In the genomic region with DNA sequence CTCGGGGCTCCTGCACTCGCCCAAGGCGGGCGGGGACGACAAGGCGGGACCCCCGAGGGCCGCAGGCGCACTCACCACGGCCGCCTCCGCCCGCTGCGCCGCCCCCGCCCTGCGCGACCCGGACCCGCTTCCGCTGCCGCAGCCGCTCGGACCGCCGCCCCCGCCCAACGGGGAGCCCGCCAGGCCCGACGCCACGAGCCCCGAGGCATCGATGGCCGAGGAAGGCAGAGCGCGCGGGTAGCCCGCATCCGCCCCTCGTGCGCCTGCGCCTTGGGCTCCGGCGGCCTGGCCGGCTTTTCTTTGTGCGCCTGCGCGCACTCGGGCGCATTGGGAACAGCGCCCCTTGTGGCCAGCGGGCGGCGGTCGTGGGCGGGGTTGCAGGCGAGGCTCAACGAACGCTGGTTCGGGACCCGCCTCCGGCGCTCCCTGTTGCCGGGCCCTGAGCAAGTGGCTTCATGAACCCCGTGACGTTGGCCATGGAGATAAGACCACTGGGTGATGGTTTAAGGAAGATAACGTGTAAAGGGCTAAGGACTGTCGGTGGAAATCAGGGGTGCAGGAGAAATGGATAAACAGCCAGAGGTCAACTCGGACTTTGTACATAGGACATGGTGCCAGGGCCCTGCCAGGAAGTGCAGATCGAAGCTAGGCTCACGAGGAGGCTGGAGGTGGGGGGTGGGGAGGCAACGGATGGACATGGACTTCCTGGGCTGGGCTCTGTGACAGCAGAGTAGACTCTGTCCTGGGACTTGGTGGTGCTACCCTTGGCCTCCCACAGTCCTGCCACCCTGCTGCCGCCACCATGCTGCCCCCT, we compare ENCODE assay signal across 8 cellular contexts. TPM values are rescaled to one million over a fixed set of nuclear protein-coding genes. Genes with fewer than 3 reads are reported as not detected.
A peak's percentile ranks its signal among the peaks of the same experiment; 100 is the strongest.
DNase-seq lines count a peak whose midpoint lies in the region; ATAC-seq and TF ChIP-seq lines count a peak whose summit lies in the region.

A gene (plus strand): TSS at position 725 of the 814 bp plus-strand sequence. CDS start 78 bp downstream, at position 803.
A gene with protein sequence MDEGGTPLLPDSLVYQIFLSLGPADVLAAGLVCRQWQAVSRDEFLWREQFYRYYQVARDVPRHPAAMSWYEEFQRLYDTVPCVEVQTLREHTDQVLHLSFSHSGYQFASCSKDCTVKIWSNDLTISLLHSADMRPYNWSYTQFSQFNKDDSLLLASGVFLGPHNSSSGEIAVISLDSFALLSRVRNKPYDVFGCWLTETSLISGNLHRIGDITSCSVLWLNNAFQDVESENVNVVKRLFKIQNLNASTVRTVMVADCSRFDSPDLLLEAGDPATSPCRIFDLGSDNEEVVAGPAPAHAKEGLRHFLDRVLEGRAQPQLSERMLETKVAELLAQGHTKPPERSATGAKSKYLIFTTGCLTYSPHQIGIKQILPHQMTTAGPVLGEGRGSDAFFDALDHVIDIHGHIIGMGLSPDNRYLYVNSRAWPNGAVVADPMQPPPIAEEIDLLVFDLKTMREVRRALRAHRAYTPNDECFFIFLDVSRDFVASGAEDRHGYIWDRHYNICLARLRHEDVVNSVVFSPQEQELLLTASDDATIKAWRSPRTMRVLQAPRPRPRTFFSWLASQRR (minus strand): TSS at position 220 of the 814 bp plus-strand sequence. CDS start 655 bp downstream, outside the sequence.

- H3K4me1 ChIP-seq in right atrium auricular region (peaks cover 0 to 61% of the 10 kb centered on the region in 2 donors), prostate gland (replicated peaks) (no peaks in the 10 kb centered on the region), urinary bladder (ENCODE audit: insufficient read depth) (peaks cover 2% of the 10 kb centered on the region)

- peak within 1 kb of the TSS; percentile 85 to 87 for H3K4me3 ChIP-seq in right atrium auricular region
- peak within 1 kb of the TSS; percentile 75 to 81 for H3K4me3 ChIP-seq in prostate gland
- H3K4me3 ChIP-seq in urinary bladder (ENCODE audit: low read depth, low read length), result peak within 1 kb of the TSS; percentile 86

- no peaks in the 10 kb centered on the region for H3K9me3 ChIP-seq in right atrium auricular region
- no peaks in the 10 kb centered on the region for H3K9me3 ChIP-seq in prostate gland

- H3K27me3 ChIP-seq in right atrium auricular region, result no peaks in the 10 kb centered on the region
- H3K27me3 ChIP-seq in prostate gland (replicated peaks; ENCODE audit: insufficient read depth), result no peaks in the 10 kb centered on the region

- intact Hi-C loops in prostate gland (cut with DNase I), result loop anchor here (5.0 kb wide), 1 partner anchor 152 kb away; a partner anchor contains a TSS

- DNase-seq in GM13976 (ENCODE audit: low spot score) (peak; percentile 100), NCI-H1436 treated with DMSO at 0.1 percent for 48 hours (lab: John Stamatoyannopoulos, UW) (peak; percentile 75), T-helper 1 cell (peak; percentile 87 to 96 (median 90)), amygdala (lab: John Stamatoyannopoulos, UW) (peak; percentile 21 to 95 (median 86)), right atrium auricular region (ENCODE audit: low spot score) (peak; percentile 91), prostate gland (ENCODE audit: low spot score) (peak; percentile 91)

- ATAC-seq in HG02852 (IDR thresholded peaks at IDR 0.05; ENCODE audit: unreplicated experiment), result peak; percentile 74

- peak; percentile 48 for TF ChIP-seq POLR2A in prostate gland (IDR thresholded peaks at IDR 0.05)

- WGBS in prostate gland, result 12% methylated on average over 33 of the region's 74 CpGs
- 5% methylated on average over 74 of the region's 74 CpGs for WGBS in urinary bladder

- in situ Hi-C loops in GM13976 (cut with MboI; ENCODE audit: low sequenced_read_pairs, unreplicated experiment), result no loop called here

- H3K36me3 ChIP-seq in right atrium auricular region (peaks cover 34% of the 10 kb centered on the region), prostate gland (peaks cover 21 to 26% of the 10 kb centered on the region in 2 donors), urinary bladder (ENCODE audit: insufficient read depth) (peaks cover 18% of the 10 kb centered on the region)

- H3K27ac ChIP-seq in right atrium auricular region, result peak within 1 kb of the TSS; percentile 91 to 95
- peak within 1 kb of the TSS; percentile 71 to 91 for H3K27ac ChIP-seq in prostate gland
- H3K27ac ChIP-seq in urinary bladder (ENCODE audit: low read depth), result peak within 1 kb of the TSS; percentile 84

- TF ChIP-seq CTCF in GM13976 (IDR thresholded peaks at IDR 0.05; ENCODE audit: borderline replicate concordance, control extremely low read depth, extremely low read depth, insufficient read depth, missing control alignments) (peak; percentile 98), right atrium auricular region (IDR thresholded peaks at IDR 0.05) (peak; percentile 97 to 99), prostate gland (IDR thresholded peaks at IDR 0.05) (peak; percentile 97 to 100 (median 100))

RNA-seq across cellular contexts. Expression of the first gene that starts in this region (rescaled TPM):
- total RNA-seq in right atrium auricular region, result not detected
- total RNA-seq in prostate gland, result not detected
- total RNA-seq in urinary bladder, result 1.0 TPM
- 1.2 TPM for polyA plus RNA-seq in urinary bladder

RNA-seq across cellular contexts. Expression of the second gene that starts in this region (rescaled TPM):
- 100 to 1,000 TPM; 203 to 233 TPM for total RNA-seq in right atrium auricular region
- total RNA-seq in prostate gland, result 100 to 1,000 TPM; 199 to 304 TPM
- 47.5 TPM for total RNA-seq in urinary bladder
- polyA plus RNA-seq in urinary bladder, result 151 TPM

Comparison
In these comparisons a context has a peak if more than half of its experiments do, and no peak if none do; other contexts are left out.
1. Peak in every context shown above with its lines: DNase-seq, ATAC-seq, H3K4me3 ChIP-seq and H3K27ac ChIP-seq.